In the genomic region with DNA sequence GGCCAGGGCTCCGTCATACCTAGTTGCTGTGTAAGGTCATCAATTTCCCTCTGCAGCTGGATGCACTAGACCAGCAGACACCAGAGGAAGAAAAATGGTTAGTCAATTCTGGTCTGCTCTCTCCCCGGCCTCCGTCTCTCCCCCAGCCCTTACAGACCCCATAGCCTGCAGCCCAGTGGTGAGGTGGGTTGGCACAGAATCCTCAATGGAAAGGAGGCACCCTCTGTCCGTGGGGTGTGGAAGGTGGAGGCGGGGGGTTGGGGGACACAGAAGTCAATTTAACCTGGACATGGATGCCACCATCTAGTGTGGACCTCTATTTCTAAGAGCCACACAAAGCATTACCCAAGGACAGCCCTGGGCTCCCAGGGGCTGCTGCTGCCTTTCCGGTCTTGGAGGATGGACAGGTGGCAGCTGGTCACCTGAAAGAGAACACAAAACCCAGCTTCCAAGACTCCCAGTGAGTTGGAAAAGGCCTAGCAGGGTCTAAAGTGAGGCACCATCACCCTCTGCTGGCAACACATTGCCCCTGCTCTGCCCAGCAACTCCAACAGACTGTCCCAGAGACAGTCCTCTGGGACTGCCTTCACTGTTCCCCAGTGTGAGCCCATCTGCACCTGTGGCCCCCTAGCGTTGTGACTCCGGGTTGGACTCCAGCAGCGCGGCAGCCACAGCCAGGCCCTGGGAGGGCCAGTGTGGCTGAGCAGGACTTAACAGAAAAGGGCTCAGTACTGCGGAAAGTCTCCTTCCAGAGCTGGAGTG, we compare ENCODE assay signal across 7 cellular contexts. TPM values are rescaled to one million over a fixed set of nuclear protein-coding genes. Genes with fewer than 3 reads are reported as not detected.
DNase-seq lines count a peak whose midpoint lies in the region; ATAC-seq and TF ChIP-seq lines count a peak whose summit lies in the region.

No MANE protein-coding gene starts in this region.

- H2AFZ ChIP-seq in Loucy (ENCODE audit: low read length) = no peak overlapping the region

- H4K20me1 ChIP-seq in Loucy (ENCODE audit: insufficient read depth, low read length, poor library complexity, severe bottlenecking) = no peaks in the 10 kb centered on the region

- H3K4me1 Mint-ChIP-seq in neural crest cell = no peaks in the 10 kb centered on the region

- in situ Hi-C loops in astrocyte of the cerebellum (cut with HindIII; ENCODE audit: low sequenced_read_pairs) = no loop called here

- H3K27me3 ChIP-seq in Loucy (ENCODE audit: insufficient read depth, low read length, poor library complexity, severe bottlenecking) (no peaks in the 10 kb centered on the region), vagina (no peaks in the 10 kb centered on the region)

- H3K4me1 ChIP-seq in Loucy (ENCODE audit: insufficient read depth, low read length, poor library complexity, severe bottlenecking) = peaks cover 4% of the 10 kb centered on the region
- no peaks in the 10 kb centered on the region for H3K4me1 ChIP-seq in vagina

- TF ChIP-seq CTCF in GM12872 (IDR thresholded peaks at IDR 0.05; ENCODE audit: insufficient read depth, low read depth, low read length) = peak; percentile 32; the same call in 1 of the 3 replicates
- TF ChIP-seq CTCF in Loucy (conservative IDR thresholded peaks at IDR 0.05; ENCODE audit: low read length) = peak; percentile 62
- peak; percentile 39 for TF ChIP-seq CTCF in astrocyte of the cerebellum (IDR thresholded peaks at IDR 0.05; ENCODE audit: low read depth, low read length, missing control alignments)
- TF ChIP-seq CTCF in neural crest cell (conservative IDR thresholded peaks at IDR 0.05) = peak; percentile 43
- no peak for TF ChIP-seq CTCF in vagina (IDR thresholded peaks at IDR 0.05)

- H3K9me3 Mint-ChIP-seq in neural crest cell = peaks cover 2% of the 10 kb centered on the region

- H3K4me2 ChIP-seq in Loucy (ENCODE audit: low read depth, low read length, poor library complexity, severe bottlenecking) = no peak overlapping the region

- no peak overlapping the region for H3K4me3 Mint-ChIP-seq in neural crest cell

- no peak overlapping the region for H3K27ac Mint-ChIP-seq in neural crest cell (ENCODE audit: unreplicated experiment)

- intact Hi-C loops in vagina (cut with DNase I) = no loop called here

- no peaks in the 10 kb centered on the region for H3K36me3 ChIP-seq in Loucy (ENCODE audit: insufficient read depth, low read length)
- no peaks in the 10 kb centered on the region for H3K36me3 ChIP-seq in vagina

- no peaks in the 10 kb centered on the region for H3K9me2 ChIP-seq in Loucy (replicated peaks; ENCODE audit: low read depth, low read length)

- H3K9me3 ChIP-seq in Loucy (ENCODE audit: insufficient read depth, low read depth, low read length) (no peaks in the 10 kb centered on the region), vagina (no peaks in the 10 kb centered on the region)

- DNase-seq in astrocyte of the cerebellum (ENCODE audit: low read depth) (no peak), neural crest cell (ENCODE audit: low read depth, low spot score) (peak; percentile 8), activated gamma-delta T cell (lab: John Stamatoyannopoulos, UW) (no peak), vagina (ENCODE audit: extremely low spot score in 2 of 2) (no peak)

- H3K79me2 ChIP-seq in Loucy (ENCODE audit: insufficient read depth, low read length) = no peaks in the 10 kb centered on the region

- H3K4me3 ChIP-seq in Loucy (ENCODE audit: low read length, poor library complexity, severe bottlenecking) (no peak overlapping the region), astrocyte of the cerebellum (ENCODE audit: low read depth, low read length) (no peak overlapping the region), vagina (no peak overlapping the region)

- H3K9ac ChIP-seq in Loucy (ENCODE audit: low read depth, low read length, poor library complexity, severe bottlenecking) = no peak overlapping the region

- ATAC-seq in GM21723 (IDR thresholded peaks at IDR 0.05; ENCODE audit: unreplicated experiment) = no peak

- no peak for TF ChIP-seq POLR2A in vagina (IDR thresholded peaks at IDR 0.05)

- H3F3A ChIP-seq in Loucy (ENCODE audit: low read depth) = no peaks in the 10 kb centered on the region

- H3K27ac ChIP-seq in vagina = no peak overlapping the region

- peaks cover 2% of the 10 kb centered on the region for H3K36me3 Mint-ChIP-seq in neural crest cell (ENCODE audit: low read depth)

- H3K27me3 Mint-ChIP-seq in neural crest cell (ENCODE audit: low read depth) = no peaks in the 10 kb centered on the region

RNA-seq across cellular contexts. Expression of a gene that starts 40.1 kb away (rescaled TPM):
- total RNA-seq in neural crest cell = 9.9 and 10.8 TPM in 2 replicates
- total RNA-seq in vagina = 12.3 TPM

Comparison
In these comparisons a context has a peak if more than half of its experiments do, and no peak if none do; other contexts are left out.
1. CTCF ChIP-seq: peak in GM12872 (single experiment), Loucy (single experiment), astrocyte of the cerebellum (single experiment) and neural crest cell (single experiment); none in vagina (0 of 3).